Comparison of ENCODE assay signal across 8 cellular contexts in genomic region chr22:41468381-41469217, GRCh38. TPM values are rescaled to one million over a fixed set of nuclear protein-coding genes. Genes with fewer than 3 reads are reported as not detected.
DNase-seq lines count a peak whose midpoint lies in the region; ATAC-seq and TF ChIP-seq lines count a peak whose summit lies in the region.

ACO2 (plus strand) TSS chr22:41469117; CDS start chr22:41469147, 30 bp downstream.
A gene with protein sequence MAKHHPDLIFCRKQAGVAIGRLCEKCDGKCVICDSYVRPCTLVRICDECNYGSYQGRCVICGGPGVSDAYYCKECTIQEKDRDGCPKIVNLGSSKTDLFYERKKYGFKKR (minus strand): TSS chr22:41468692. CDS start chr22:41468653, 39 bp downstream.

- no peaks in the 10 kb centered on the region for H3K9me3 Mint-ChIP-seq in activated T-cell treated with anti-CD3 and anti-CD28 coated beads, Interleukin-2, amount 50 U/mL, for 24 hours

- peak within 1 kb of the TSS; percentile 97 for H3K4me3 Mint-ChIP-seq in activated T-cell treated with anti-CD3 and anti-CD28 coated beads, Interleukin-2, amount 50 U/mL, for 24 hours

- ATAC-seq in GM21717 (IDR thresholded peaks at IDR 0.05; ENCODE audit: unreplicated experiment), result peak; percentile 76

- peaks cover 89% of the 10 kb centered on the region for H3K36me3 Mint-ChIP-seq in activated T-cell treated with anti-CD3 and anti-CD28 coated beads, Interleukin-2, amount 50 U/mL, for 24 hours (ENCODE audit: low read depth)

- peaks cover 19 to 30% of the 10 kb centered on the region in 2 donors for H3K4me1 ChIP-seq in mucosa of rectum (ENCODE audit: control insufficient read depth in 2 of 2, insufficient read depth in 2 of 2, low read length in 2 of 2)

- H3K27me3 ChIP-seq in mucosa of rectum (ENCODE audit: control insufficient read depth in 2 of 2, insufficient read depth in 2 of 2, low read length in 2 of 2), result no peaks in the 10 kb centered on the region

- H3K9me3 ChIP-seq in mucosa of rectum (ENCODE audit: control insufficient read depth in 2 of 2, low read length in 2 of 2), result no peaks in the 10 kb centered on the region

- H3K27me3 Mint-ChIP-seq in activated T-cell treated with anti-CD3 and anti-CD28 coated beads, Interleukin-2, amount 50 U/mL, for 24 hours, result no peaks in the 10 kb centered on the region

- peaks cover 33 to 50% of the 10 kb centered on the region in 2 donors for H3K36me3 ChIP-seq in mucosa of rectum (ENCODE audit: control insufficient read depth in 2 of 2, insufficient read depth in 2 of 2, low read length in 2 of 2)

- H3K27ac Mint-ChIP-seq in activated T-cell treated with anti-CD3 and anti-CD28 coated beads, Interleukin-2, amount 50 U/mL, for 24 hours, result peak within 1 kb of the TSS; percentile 100

- in situ Hi-C loops in KBM-7 (cut with MboI; ENCODE audit: low pct_unique_long_range_greater_than_20kb, low sequenced_read_pairs), result no loop called here

- peaks cover 65% of the 10 kb centered on the region for H3K4me1 Mint-ChIP-seq in activated T-cell treated with anti-CD3 and anti-CD28 coated beads, Interleukin-2, amount 50 U/mL, for 24 hours (ENCODE audit: low read depth)

- peak within 1 kb of the TSS; percentile 96 to 97 for H3K27ac ChIP-seq in mucosa of rectum (ENCODE audit: low read depth in 2 of 2, low read length in 2 of 2)

- peak; percentile 88 for TF ChIP-seq POLR2A in erythroblast (IDR thresholded peaks at IDR 0.05; ENCODE audit: low read length)

- DNase-seq in DMS153 treated with DMSO at 0.1 percent for 48 hours (lab: John Stamatoyannopoulos, UW; ENCODE audit: unreplicated experiment) (peak; percentile 99), KBM-7 (peak; percentile 99), erythroblast (lab: John Stamatoyannopoulos, UW) (peak; percentile 99 to 100)
- peak; percentile 100 for DNase-seq in activated T-cell treated with anti-CD3 and anti-CD28 coated beads, Interleukin-2, amount 50 U/mL, for 24 hours
- peak; percentile 100 for DNase-seq in stimulated activated CD8-positive, alpha-beta memory T cell treated with anti-CD3 and anti-CD28 coated beads, Interleukin-4, amount 100 ng/mL, for 48 hours

- peak within 1 kb of the TSS; percentile 87 to 94 for H3K4me3 ChIP-seq in mucosa of rectum (ENCODE audit: low read length in 2 of 2)

- peak within 1 kb of the TSS; percentile 89 to 99 for H3K9ac ChIP-seq in mucosa of rectum (ENCODE audit: low read depth in 1 of 2, low read length in 2 of 2)

TF ChIP-seq in PFSK-1, 5 proteins besides CTCF, POLR2A, EP300 and RAD21:
- TF ChIP-seq, protein P1, sequence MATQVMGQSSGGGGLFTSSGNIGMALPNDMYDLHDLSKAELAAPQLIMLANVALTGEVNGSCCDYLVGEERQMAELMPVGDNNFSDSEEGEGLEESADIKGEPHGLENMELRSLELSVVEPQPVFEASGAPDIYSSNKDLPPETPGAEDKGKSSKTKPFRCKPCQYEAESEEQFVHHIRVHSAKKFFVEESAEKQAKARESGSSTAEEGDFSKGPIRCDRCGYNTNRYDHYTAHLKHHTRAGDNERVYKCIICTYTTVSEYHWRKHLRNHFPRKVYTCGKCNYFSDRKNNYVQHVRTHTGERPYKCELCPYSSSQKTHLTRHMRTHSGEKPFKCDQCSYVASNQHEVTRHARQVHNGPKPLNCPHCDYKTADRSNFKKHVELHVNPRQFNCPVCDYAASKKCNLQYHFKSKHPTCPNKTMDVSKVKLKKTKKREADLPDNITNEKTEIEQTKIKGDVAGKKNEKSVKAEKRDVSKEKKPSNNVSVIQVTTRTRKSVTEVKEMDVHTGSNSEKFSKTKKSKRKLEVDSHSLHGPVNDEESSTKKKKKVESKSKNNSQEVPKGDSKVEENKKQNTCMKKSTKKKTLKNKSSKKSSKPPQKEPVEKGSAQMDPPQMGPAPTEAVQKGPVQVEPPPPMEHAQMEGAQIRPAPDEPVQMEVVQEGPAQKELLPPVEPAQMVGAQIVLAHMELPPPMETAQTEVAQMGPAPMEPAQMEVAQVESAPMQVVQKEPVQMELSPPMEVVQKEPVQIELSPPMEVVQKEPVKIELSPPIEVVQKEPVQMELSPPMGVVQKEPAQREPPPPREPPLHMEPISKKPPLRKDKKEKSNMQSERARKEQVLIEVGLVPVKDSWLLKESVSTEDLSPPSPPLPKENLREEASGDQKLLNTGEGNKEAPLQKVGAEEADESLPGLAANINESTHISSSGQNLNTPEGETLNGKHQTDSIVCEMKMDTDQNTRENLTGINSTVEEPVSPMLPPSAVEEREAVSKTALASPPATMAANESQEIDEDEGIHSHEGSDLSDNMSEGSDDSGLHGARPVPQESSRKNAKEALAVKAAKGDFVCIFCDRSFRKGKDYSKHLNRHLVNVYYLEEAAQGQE (IDR thresholded peaks at IDR 0.05; ENCODE audit: insufficient read depth in 1 of 2, low read depth in 2 of 2, low read length in 2 of 2), result no peak; a peak in 2 of 4 replicates
- TF ChIP-seq TAF1 (IDR thresholded peaks at IDR 0.05; ENCODE audit: borderline replicate concordance, insufficient read depth, low read length), result peak; percentile 74
- TF ChIP-seq POLR2AphosphoS5 (IDR thresholded peaks at IDR 0.05; ENCODE audit: low read depth, low read length), result peak; percentile 54; the same call in 1 of the 2 replicates
- TF ChIP-seq FOXP2 (optimal IDR thresholded peaks at IDR 0.05; ENCODE audit: borderline replicate concordance, extremely low read depth, extremely low read length, insufficient read depth), result peak; percentile 84
- peak; percentile 78; the same call in 1 of the 2 replicates for TF ChIP-seq SIN3A (IDR thresholded peaks at IDR 0.05; ENCODE audit: borderline replicate concordance, insufficient read depth, low read length)

RNA-seq across cellular contexts. Expression of gene ACO2, which starts in this region (rescaled TPM):
- 143 TPM for polyA plus RNA-seq in PFSK-1 (2012; ENCODE audit: insufficient read length, low read depth)

RNA-seq across cellular contexts. Expression of the second gene that starts in this region (rescaled TPM):
- polyA plus RNA-seq in PFSK-1 (2012; ENCODE audit: insufficient read length, low read depth), result 42.9 TPM

Comparison
In these comparisons a context has a peak if more than half of its experiments do, and no peak if none do; other contexts are left out.
1. Peak in every context shown above with its lines: DNase-seq, ATAC-seq, H3K4me3 ChIP-seq and H3K27ac ChIP-seq.